22 cellular contexts compared by ENCODE assay signal in genomic region chrX:13888284-13888683, GRCh38.
DNase-seq lines count a peak whose midpoint lies in the region; FAIRE-seq and TF ChIP-seq lines count a peak whose summit lies in the region.
"Had no signal": no experiment of that assay in that cellular context is flagged by ENCODE, and none has a peak within 500 bp of the region (broad histone marks: within the 10 kb centered on the region; RNA-seq: fewer than 3 reads in every experiment).

No MANE protein-coding gene starts in this region.

- no peak for TF ChIP-seq POLR2A in lower leg skin (IDR thresholded peaks at IDR 0.05)
- TF ChIP-seq POLR2A in suprapubic skin (IDR thresholded peaks at IDR 0.05), result no peak

- no peak for TF ChIP-seq CTCF in lower leg skin (IDR thresholded peaks at IDR 0.05)
- no peak for TF ChIP-seq CTCF in suprapubic skin (IDR thresholded peaks at IDR 0.05)
- TF ChIP-seq CTCF in D721Med (IDR thresholded peaks at IDR 0.05; ENCODE audit: insufficient read depth, missing control alignments), result no peak

- no peak overlapping the region for H3K4me3 ChIP-seq in lower leg skin (ENCODE audit: low read depth, poor library complexity, severe bottlenecking)
- H3K4me3 ChIP-seq in suprapubic skin, result no peak overlapping the region
- H3K4me3 ChIP-seq: Peyer's patch, spleen, upper lobe of right lung had no signal

- FAIRE-seq in islet of Langerhans (lab: Jason Lieb, UNC) (peak; percentile 76), D721Med (lab: Jason Lieb, UNC) (no peak)
- FAIRE-seq: GM12892 had no signal

- H3K27ac ChIP-seq in caudate nucleus (ENCODE audit: low read depth, low read length), result peak overlapping the region; percentile 92
- H3K27ac ChIP-seq in suprapubic skin, result no peak overlapping the region
- H3K27ac ChIP-seq: Peyer's patch, spleen, upper lobe of right lung had no signal

- peaks cover 4% of the 10 kb centered on the region for H3K4me1 ChIP-seq in suprapubic skin
- H3K4me1 ChIP-seq: Peyer's patch, spleen, upper lobe of right lung had no signal

- H3K9me3 ChIP-seq in suprapubic skin, result no peaks in the 10 kb centered on the region
- H3K9me3 ChIP-seq: Peyer's patch, spleen, upper lobe of right lung had no signal

- WGBS in lower leg skin, 2 donors, result 68 to 86% methylated on average over 8 of the region's 8 CpGs
- WGBS in suprapubic skin, result 72% methylated on average over 8 of the region's 8 CpGs

- TF ChIP-seq EP300 in suprapubic skin (IDR thresholded peaks at IDR 0.05), result no peak

- no peaks in the 10 kb centered on the region for H3K27me3 ChIP-seq in suprapubic skin
- H3K27me3 ChIP-seq: Peyer's patch, upper lobe of right lung had no signal

- intact Hi-C loops in posterior cingulate gyrus (cut with DNase I) (loop anchor here (10.0 kb wide), 1 partner anchor 123 kb away; no protein-coding TSS in a partner anchor), lower leg skin (cut with DNase I; ENCODE audit: low total_unique reads) (no loop called here)

- no peaks in the 10 kb centered on the region for H3K36me3 ChIP-seq in suprapubic skin
- H3K36me3 ChIP-seq: Peyer's patch, spleen, upper lobe of right lung had no signal

- peak; percentile 19 for DNase-seq in RPMI7951 (ENCODE audit: low read depth)
- peak in 40 of 61 donors; percentile 1 to 67 (median 20) for DNase-seq in caudate nucleus (lab: John Stamatoyannopoulos, UW)
- DNase-seq in posterior cingulate gyrus, result peak in 6 of 10 donors; percentile 20 to 89 (median 40)
- no peak for DNase-seq in lower leg skin (ENCODE audit: low spot score in 2 of 2)
- no peak for DNase-seq in suprapubic skin (ENCODE audit: low spot score in 2 of 2)
- no peak for DNase-seq in D721Med (ENCODE audit: insufficient read length, low spot score)
- no peak for DNase-seq in NOMO-1 treated with dmso at 0.1 percent for 144 hours (lab: John Stamatoyannopoulos, UW; ENCODE audit: unreplicated experiment)
- DNase-seq: activated B cell treated with CpG ODN at 0.5 μM for 24 hours; activated naive CD4-positive, alpha-beta T cell treated with Interleukin-2 at 50 U/mL for 16 hours; activated T-cell treated with anti-CD3 and anti-CD28 coated beads, Interleukin-2, amount 50 U/mL, for 4 hours; CD4-positive, alpha-beta memory T cell; cortex of kidney; DMS79 treated with DMSO at 0.1 percent for 48 hours; GOT3; NCI-H226; Peyer's patch; spleen; stimulated activated CD4-positive, alpha-beta T cell treated with anti-CD3 and anti-CD28 coated beads, Interleukin-4, amount 100 ng/mL, for 24 hours; stimulated activated naive CD8-positive, alpha-beta T cell treated with anti-CD3 and anti-CD28 coated beads, Interleukin-15, amount 100 ng/mL, for 72 hours; upper lobe of right lung had no signal

Comparison
In these comparisons a context has a peak if more than half of its experiments do, and no peak if none do; other contexts are left out.
1. DNase-seq: peak in RPMI7951 (single experiment), caudate nucleus (40 of 61) and posterior cingulate gyrus (6 of 10); none in lower leg skin (0 of 2), suprapubic skin (0 of 2), D721Med (single experiment) and NOMO-1 treated with dmso at 0.1 percent for 144 hours (single experiment).